ENCODE assay signal across 21 cellular contexts in genomic region chr11:126583101-126583500, GRCh38.
DNase-seq lines count a peak whose midpoint lies in the region; ATAC-seq, FAIRE-seq and TF ChIP-seq lines count a peak whose summit lies in the region.
"Had no signal": no experiment of that assay in that cellular context is flagged by ENCODE, and none has a peak within 500 bp of the region (broad histone marks: within the 10 kb centered on the region; RNA-seq: fewer than 3 reads in every experiment).

No MANE protein-coding gene starts in this region.

- no peak overlapping the region for H3K4me3 Mint-ChIP-seq in brain
- peak overlapping the region; percentile 25 for H3K4me3 Mint-ChIP-seq in glutamatergic neuron (ENCODE audit: unreplicated experiment)
- H3K4me3 Mint-ChIP-seq: CD4-positive, CD25-positive, alpha-beta regulatory T cell; CD8-positive, alpha-beta memory T cell had no signal

- no peak for DNase-seq in WERI-Rb-1
- no peak for DNase-seq in glutamatergic neuron
- DNase-seq in trophoblast cell, result no peak
- no peak for DNase-seq in HepG2 (ENCODE audit: low spot score)
- no peak for DNase-seq in effector memory CD4-positive, alpha-beta T cell
- DNase-seq in NCI-H526 (lab: John Stamatoyannopoulos, UW), result no peak
- DNase-seq: ACHN; BE2C; CD4-positive, CD25-positive, alpha-beta regulatory T cell; CD8-positive, alpha-beta memory T cell; COR-L47; DMS153; DMS79; GF-D8; IMR-90 had no signal

- no peak for TF ChIP-seq EP300 in HepG2 (IDR thresholded peaks at IDR 0.05; ENCODE audit: low read depth in 2 of 2, low read length in 2 of 2)
- no peak for TF ChIP-seq EP300 in HepG2 (CRISPR knock-in tag; IDR thresholded peaks at IDR 0.05; ENCODE audit: borderline replicate concordance)

- H3K9ac ChIP-seq in trophoblast cell (ENCODE audit: low read length) (peak overlapping the region; percentile 15), HepG2 (ENCODE audit: insufficient read depth, low read depth, low read length) (no peak overlapping the region)

- H3K4me3 ChIP-seq in WERI-Rb-1 (ENCODE audit: low read depth, low read length) (no peak overlapping the region), trophoblast cell (ENCODE audit: low read depth, low read length) (no peak overlapping the region), HepG2 (replicated peaks in 1 of 3; ENCODE audit: insufficient read depth in 1 of 3, low read depth in 2 of 3, low read length in 3 of 3) (no peak overlapping the region)
- no peak overlapping the region for H3K4me3 ChIP-seq in effector memory CD4-positive, alpha-beta T cell (ENCODE audit: insufficient read depth, low read depth, low read length, poor library complexity, severe bottlenecking)
- H3K4me3 ChIP-seq: HAP-1, K562 had no signal

- POLR2A ChIA-PET in HepG2 (lab: Yijun Ruan, JAX), result no interaction called here

- H3K79me2 ChIP-seq in trophoblast cell (ENCODE audit: control insufficient read depth, insufficient read depth, low read length, poor library complexity) (no peaks in the 10 kb centered on the region), HepG2 (ENCODE audit: insufficient read depth, low read length) (no peaks in the 10 kb centered on the region)

- H3K9me3 ChIP-seq in WERI-Rb-1 (ENCODE audit: severe bottlenecking) (no peaks in the 10 kb centered on the region), trophoblast cell (ENCODE audit: insufficient read depth, low read depth, low read length) (no peaks in the 10 kb centered on the region), HepG2 (ENCODE audit: low read length) (no peaks in the 10 kb centered on the region)
- no peaks in the 10 kb centered on the region for H3K9me3 ChIP-seq in effector memory CD4-positive, alpha-beta T cell (ENCODE audit: control insufficient read depth, low read length)
- H3K9me3 ChIP-seq: BE2C, HAP-1 had no signal

- no peak overlapping the region for H4K91ac ChIP-seq in trophoblast cell (ENCODE audit: low read depth, low read length)

- ATAC-seq in HepG2, result no peak
- no peak for ATAC-seq in GM21526 (IDR thresholded peaks at IDR 0.05; ENCODE audit: low FRiP score, unreplicated experiment)
- ATAC-seq: K562 had no signal

- H3K36me3 ChIP-seq in WERI-Rb-1 (no peaks in the 10 kb centered on the region), trophoblast cell (ENCODE audit: control insufficient read depth in 1 of 2, insufficient read depth in 2 of 2, low read length in 2 of 2) (no peaks in the 10 kb centered on the region), HepG2 (replicated peaks in 1 of 2; ENCODE audit: control insufficient read depth in 1 of 2, insufficient read depth in 2 of 2, low read length in 2 of 2) (no peaks in the 10 kb centered on the region)
- H3K36me3 ChIP-seq in effector memory CD4-positive, alpha-beta T cell (ENCODE audit: control insufficient read depth, insufficient read depth, low read length), result no peaks in the 10 kb centered on the region
- H3K36me3 ChIP-seq: BE2C, HAP-1 had no signal

- H3K4me2 ChIP-seq in trophoblast cell (ENCODE audit: low read length) (no peak overlapping the region), HepG2 (ENCODE audit: low read depth, low read length) (no peak overlapping the region)

- no peak overlapping the region for H2BK120ac ChIP-seq in trophoblast cell (ENCODE audit: insufficient read depth, low read length, poor library complexity)

- H4K20me1 ChIP-seq in HepG2 (ENCODE audit: insufficient read depth, low read length), result no peaks in the 10 kb centered on the region

- H3K4me1 ChIP-seq in trophoblast cell (ENCODE audit: control insufficient read depth in 1 of 2, insufficient read depth in 2 of 2, low read length in 2 of 2), result no peaks in the 10 kb centered on the region
- H3K4me1 ChIP-seq in HepG2 (ENCODE audit: insufficient read depth, low read length), result no peaks in the 10 kb centered on the region
- no peaks in the 10 kb centered on the region for H3K4me1 ChIP-seq in effector memory CD4-positive, alpha-beta T cell (ENCODE audit: control insufficient read depth, insufficient read depth, low read length, poor library complexity, severe bottlenecking)
- H3K4me1 ChIP-seq: HAP-1 had no signal

- H3K27ac ChIP-seq in WERI-Rb-1 (peak overlapping the region; percentile 41), trophoblast cell (ENCODE audit: low read depth, low read length) (no peak overlapping the region), HepG2 (ENCODE audit: extremely low read length, insufficient read depth, low read length) (no peak overlapping the region)
- no peak overlapping the region for H3K27ac ChIP-seq in effector memory CD4-positive, alpha-beta T cell (ENCODE audit: insufficient read depth, low read length, poor library complexity, severe bottlenecking)
- H3K27ac ChIP-seq: HL-60 had no signal

- no peak for TF ChIP-seq RAD21 in HepG2 (CRISPR knock-in tag; IDR thresholded peaks at IDR 0.05)

- H2BK5ac ChIP-seq in trophoblast cell (ENCODE audit: low read depth, low read length, poor library complexity), result no peak overlapping the region

- in situ Hi-C loops in HepG2 (cut with HindIII; ENCODE audit: extremely low pct_ligation_motif_present, low pct_unique_long_range_greater_than_20kb), result no loop called here

- H3K18ac ChIP-seq in trophoblast cell (ENCODE audit: low read length), result no peak overlapping the region

- no peak for TF ChIP-seq CTCF in WERI-Rb-1 (IDR thresholded peaks at IDR 0.05; ENCODE audit: low read depth, low read length)
- no peak for TF ChIP-seq CTCF in brain (conservative IDR thresholded peaks at IDR 0.05)
- no peak for TF ChIP-seq CTCF in glutamatergic neuron (IDR thresholded peaks at IDR 0.05; ENCODE audit: partially characterized antibody, unreplicated experiment)
- no peak for TF ChIP-seq CTCF in HepG2 (CRISPR knock-in tag; IDR thresholded peaks at IDR 0.05)

- H3K23ac ChIP-seq in trophoblast cell (ENCODE audit: low read length), result no peak overlapping the region

- intact Hi-C loops in HepG2 (cut with micrococcal nuclease; ENCODE audit: unreplicated experiment), result no loop called here

- H3K27ac Mint-ChIP-seq in brain, result peak overlapping the region in 4 of 5 experiments; percentile 67 to 90 (median 81)
- peak overlapping the region; percentile 91 for H3K27ac Mint-ChIP-seq in glutamatergic neuron (ENCODE audit: unreplicated experiment)
- H3K27ac Mint-ChIP-seq: CD4-positive, CD25-positive, alpha-beta regulatory T cell; CD8-positive, alpha-beta memory T cell had no signal

- no peaks in the 10 kb centered on the region for H3K36me3 Mint-ChIP-seq in brain
- H3K36me3 Mint-ChIP-seq in glutamatergic neuron (ENCODE audit: unreplicated experiment), result no peaks in the 10 kb centered on the region
- H3K36me3 Mint-ChIP-seq: CD4-positive, CD25-positive, alpha-beta regulatory T cell; CD8-positive, alpha-beta memory T cell had no signal

- H2BK12ac ChIP-seq in trophoblast cell (ENCODE audit: low read length), result no peak overlapping the region

- TF ChIP-seq POLR2A in HepG2 (IDR thresholded peaks at IDR 0.05; ENCODE audit: insufficient read depth in 1 of 2, low read depth in 2 of 2, low read length in 2 of 2), result no peak

- BruUV-seq in HepG2 (replicated peaks; lab: Mats Ljungman, UMichigan), result no TSS peak

- no peak overlapping the region for H2AK5ac ChIP-seq in trophoblast cell (ENCODE audit: low read length)

- H2AFZ ChIP-seq in trophoblast cell (ENCODE audit: insufficient read depth, low read length, poor library complexity), result no peak overlapping the region
- no peak overlapping the region for H2AFZ ChIP-seq in HepG2 (ENCODE audit: low read length)

- H3K4me1 Mint-ChIP-seq in brain, result peaks cover 29% of the 10 kb centered on the region
- peaks cover 32% of the 10 kb centered on the region for H3K4me1 Mint-ChIP-seq in glutamatergic neuron (ENCODE audit: low read depth, unreplicated experiment)
- H3K4me1 Mint-ChIP-seq: CD4-positive, CD25-positive, alpha-beta regulatory T cell; CD8-positive, alpha-beta memory T cell had no signal

- FAIRE-seq in HepG2 (lab: Jason Lieb, UNC), result no peak
- FAIRE-seq: A204.1, K562 had no signal

- no peak overlapping the region for H4K8ac ChIP-seq in trophoblast cell (ENCODE audit: low read depth, low read length)

- no peaks in the 10 kb centered on the region for H3K27me3 ChIP-seq in WERI-Rb-1 (ENCODE audit: insufficient read depth, low read depth, severe bottlenecking)
- H3K27me3 ChIP-seq in trophoblast cell (ENCODE audit: insufficient read depth, low read length), result no peaks in the 10 kb centered on the region
- H3K27me3 ChIP-seq in HepG2 (ENCODE audit: control insufficient read depth in 1 of 2, insufficient read depth in 2 of 2, low read length in 2 of 2), result peaks cover 1 to 52% of the 10 kb centered on the region in 2 experiments; a peak in 3 of 5 replicates
- H3K27me3 ChIP-seq in effector memory CD4-positive, alpha-beta T cell (replicated peaks; ENCODE audit: control insufficient read depth, insufficient read depth, low read length, poor library complexity, severe bottlenecking), result no peaks in the 10 kb centered on the region
- H3K27me3 ChIP-seq: BE2C had no signal

- H3K14ac ChIP-seq in trophoblast cell (ENCODE audit: low read length), result no peak overlapping the region

- CTCF ChIA-PET in HepG2 (lab: Yijun Ruan, JAX; ENCODE audit: low intra/inter-chr PET ratio, low total read pairs), result no interaction called here

- no CpG with 5 or more reads among the region's 3 CpGs for WGBS in trophoblast cell (ENCODE audit: extremely low coverage, insufficient coverage, insufficient read length)
- 20% methylated on average over 2 of the region's 3 CpGs for WGBS in HepG2 (ENCODE audit: low lambda C conversion rate)

- H3K27me3 Mint-ChIP-seq in brain (peaks cover 8% of the 10 kb centered on the region), glutamatergic neuron (ENCODE audit: unreplicated experiment) (peaks cover 13% of the 10 kb centered on the region)
- H3K27me3 Mint-ChIP-seq: CD4-positive, CD25-positive, alpha-beta regulatory T cell had no signal

- H3K9me3 Mint-ChIP-seq in brain (peaks cover 0 to 3% (median 0%) of the 10 kb centered on the region in 5 experiments), glutamatergic neuron (ENCODE audit: unreplicated experiment) (peaks cover 7% of the 10 kb centered on the region)
- H3K9me3 Mint-ChIP-seq: CD4-positive, CD25-positive, alpha-beta regulatory T cell had no signal

- H4K12ac ChIP-seq in trophoblast cell (ENCODE audit: low read depth, low read length), result no peak overlapping the region

- no peaks in the 10 kb centered on the region for H3K79me1 ChIP-seq in trophoblast cell (ENCODE audit: low read length)

- H3K4ac ChIP-seq in trophoblast cell (ENCODE audit: low read depth, low read length), result no peak overlapping the region

TF ChIP-seq in HepG2, 621 proteins besides CTCF, POLR2A, EP300 and RAD21:
- no peak for TF ChIP-seq ZNF224 (CRISPR knock-in tag; IDR thresholded peaks at IDR 0.05)
- no peak for TF ChIP-seq KLF11 (CRISPR knock-in tag; IDR thresholded peaks at IDR 0.05)
- TF ChIP-seq MED1 (CRISPR knock-in tag; IDR thresholded peaks at IDR 0.05), result no peak
- no peak for TF ChIP-seq ZBTB8A (CRISPR knock-in tag; IDR thresholded peaks at IDR 0.05; ENCODE audit: borderline replicate concordance, low read depth)
- TF ChIP-seq ZNF780A (CRISPR knock-in tag; IDR thresholded peaks at IDR 0.05), result no peak
- TF ChIP-seq FOSL2 (CRISPR knock-in tag; IDR thresholded peaks at IDR 0.05), result no peak
- no peak for TF ChIP-seq ZNF331 (CRISPR knock-in tag; IDR thresholded peaks at IDR 0.05)
- TF ChIP-seq ZNF746 (CRISPR knock-in tag; IDR thresholded peaks at IDR 0.05), result no peak
- TF ChIP-seq GABPA (IDR thresholded peaks at IDR 0.05; ENCODE audit: low read depth, low read length), result no peak
- no peak for TF ChIP-seq GABPA (CRISPR knock-in tag; IDR thresholded peaks at IDR 0.05; ENCODE audit: low read depth)
